1 cellular context compared by ENCODE assay signal in genomic region chr1:246680696-246681127, GRCh38.
TF ChIP-seq lines count a peak whose summit lies in the region.

No MANE protein-coding gene starts in this region.

TF ChIP-seq in IMR-90, 13 proteins besides CTCF, POLR2A, EP300 and RAD21:
- no peak for TF ChIP-seq MAZ (IDR thresholded peaks at IDR 0.05; ENCODE audit: borderline replicate concordance, low read depth, low read length)
- no peak for TF ChIP-seq BHLHE40 (IDR thresholded peaks at IDR 0.05; ENCODE audit: low read depth, low read length)
- TF ChIP-seq NFE2L2 (IDR thresholded peaks at IDR 0.05; ENCODE audit: low read depth, low read length), result no peak
- TF ChIP-seq FOS (IDR thresholded peaks at IDR 0.05; ENCODE audit: low read depth, low read length), result no peak
- TF ChIP-seq ELK1 (IDR thresholded peaks at IDR 0.05; ENCODE audit: borderline replicate concordance, low read depth, low read length), result no peak
- TF ChIP-seq SMC3 (IDR thresholded peaks at IDR 0.05; ENCODE audit: low read depth, low read length), result no peak
- TF ChIP-seq RCOR1 (IDR thresholded peaks at IDR 0.05; ENCODE audit: insufficient replicate concordance, low read length), result no peak
- no peak for TF ChIP-seq MXI1 (IDR thresholded peaks at IDR 0.05; ENCODE audit: borderline replicate concordance, low read depth, low read length)
- TF ChIP-seq CEBPB (IDR thresholded peaks at IDR 0.05; ENCODE audit: low read depth, low read length), result no peak
- TF ChIP-seq USF2 (IDR thresholded peaks at IDR 0.05; ENCODE audit: low read depth, low read length), result no peak
- no peak for TF ChIP-seq MAFK (IDR thresholded peaks at IDR 0.05; ENCODE audit: low read depth, low read length)
- TF ChIP-seq CHD1 (IDR thresholded peaks at IDR 0.05; ENCODE audit: low read depth, low read length), result no peak
TF ChIP-seq in IMR-90: peak in this region for 0.
